ENCODE assay signal across 1 cellular context in genomic region chr15:47727137-47727536, GRCh38.
TF ChIP-seq lines count a peak whose summit lies in the region.

No MANE protein-coding gene starts in this region.

TF ChIP-seq in HEK293, 187 proteins besides CTCF, POLR2A, EP300 and RAD21 (continued from another document):
- no peak for TF ChIP-seq ZNF148 (tag by site-specific recombination; IDR thresholded peaks at IDR 0.05; ENCODE audit: borderline replicate concordance)
- TF ChIP-seq ZNF529 (tag by site-specific recombination; IDR thresholded peaks at IDR 0.05; ENCODE audit: insufficient replicate concordance), result no peak
- TF ChIP-seq ZNF423 (tag by site-specific recombination; IDR thresholded peaks at IDR 0.05), result no peak
